Comparison of ENCODE assay signal across 1 cellular context in the genomic region with DNA sequence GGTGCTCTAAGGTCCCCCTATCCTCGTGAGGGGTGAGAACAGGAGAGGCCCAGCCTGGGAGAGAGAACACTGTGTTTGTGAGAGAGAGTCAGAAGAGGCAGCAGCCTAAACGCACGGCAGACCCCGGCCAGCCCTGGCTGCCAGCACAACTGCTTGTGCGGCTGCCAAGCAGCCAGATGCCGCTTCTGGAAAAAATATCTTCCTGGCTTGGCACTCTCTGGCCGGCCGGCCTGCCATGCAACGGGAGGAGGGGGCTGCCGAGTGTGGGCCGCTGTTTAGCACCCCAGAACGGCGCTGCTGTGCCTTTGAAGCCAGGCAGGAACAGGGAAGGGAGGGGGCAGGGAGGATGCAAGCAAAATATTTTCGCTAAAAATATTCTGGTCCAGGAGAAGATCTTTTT.
TF ChIP-seq lines count a peak whose summit lies in the region.

No MANE protein-coding gene starts in this region.

TF ChIP-seq in GM23338, 12 proteins besides CTCF, POLR2A, EP300 and RAD21 (continued from another document):
- no peak for TF ChIP-seq NANOG (IDR thresholded peaks at IDR 0.05; ENCODE audit: borderline replicate concordance)
- TF ChIP-seq ZNF331 (CRISPR knock-in tag; IDR thresholded peaks at IDR 0.05; ENCODE audit: low read depth) = no peak
